In the genomic region with DNA sequence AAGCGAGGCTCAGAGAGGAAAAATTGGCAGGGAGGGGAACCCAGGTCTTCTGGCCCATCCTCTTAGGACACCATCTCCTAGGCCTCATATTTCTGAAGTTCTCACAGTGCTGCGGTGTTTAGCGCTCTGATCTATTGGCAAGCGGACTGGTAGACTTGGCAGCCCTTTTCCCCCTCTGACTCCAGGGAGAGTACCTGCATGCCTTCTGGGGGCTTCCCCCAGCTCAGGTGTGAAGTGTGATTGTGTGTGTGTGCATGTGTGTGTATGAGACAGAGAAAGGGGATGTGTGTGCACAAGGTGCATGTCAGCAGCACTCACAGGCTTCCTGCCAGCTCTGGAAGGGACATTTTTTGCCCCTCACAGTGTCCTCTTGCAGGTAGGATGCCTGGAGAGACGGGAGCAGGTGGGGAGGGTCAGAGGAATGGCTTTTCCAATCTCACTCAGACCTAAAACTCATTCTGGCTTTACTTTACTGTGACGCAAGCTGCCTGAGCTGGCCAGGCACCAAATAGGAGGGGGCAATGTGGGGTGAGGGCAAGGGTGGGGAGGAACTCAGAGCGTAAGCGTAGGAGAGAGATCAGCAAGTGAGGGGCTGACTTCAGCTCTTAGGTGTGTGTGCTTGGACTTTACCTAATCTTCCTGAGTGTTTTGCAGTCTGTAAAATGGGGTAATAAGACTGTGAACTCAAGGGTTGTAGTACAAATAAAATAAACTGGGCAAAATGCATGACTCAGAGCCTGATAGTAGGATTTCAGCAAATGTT, we compare ENCODE assay signal across 9 cellular contexts. TPM values are rescaled to one million over a fixed set of nuclear protein-coding genes. Genes with fewer than 3 reads are reported as not detected.
A peak's percentile ranks its signal among the peaks of the same experiment; 100 is the strongest.
DNase-seq lines count a peak whose midpoint lies in the region; ATAC-seq and TF ChIP-seq lines count a peak whose summit lies in the region.
"Had no signal": no experiment of that assay in that cellular context is flagged by ENCODE, and none has a peak within 500 bp of the region (broad histone marks: within the 10 kb centered on the region; RNA-seq: fewer than 3 reads in every experiment).

No MANE protein-coding gene starts in this region.

- H3K4me3 ChIP-seq in gastroesophageal sphincter = no peak overlapping the region
- H3K4me3 ChIP-seq: psoas muscle had no signal

- no peak for ATAC-seq in naive thymus-derived CD8-positive, alpha-beta T cell
- no peak for ATAC-seq in gastroesophageal sphincter
- ATAC-seq: activated naive CD8-positive, alpha-beta T cell treated with anti-CD3 and anti-CD28 coated beads, Interleukin-2, amount 50 U/mL, for 24 hours had no signal

- no peaks in the 10 kb centered on the region for H3K27me3 ChIP-seq in gastroesophageal sphincter

- TF ChIP-seq CTCF in HFFc6 (IDR thresholded peaks at IDR 0.05) = no peak
- TF ChIP-seq CTCF in MCF 10A (IDR thresholded peaks at IDR 0.05; ENCODE audit: unreplicated experiment) = no peak
- no peak for TF ChIP-seq CTCF in gastroesophageal sphincter (IDR thresholded peaks at IDR 0.05)

- peaks cover 0 to 25% (median 0%) of the 10 kb centered on the region in 3 donors for H3K4me1 ChIP-seq in gastroesophageal sphincter

- H3K27ac Mint-ChIP-seq in HFFc6 = peak overlapping the region; percentile 48
- peak overlapping the region; percentile 79 for H3K27ac Mint-ChIP-seq in MCF 10A (ENCODE audit: low read depth, unreplicated experiment)
- peak overlapping the region; percentile 63 to 91 (median 74) for H3K27ac Mint-ChIP-seq in naive thymus-derived CD8-positive, alpha-beta T cell
- H3K27ac Mint-ChIP-seq: activated naive CD8-positive, alpha-beta T cell treated with anti-CD3 and anti-CD28 coated beads, Interleukin-2, amount 50 U/mL, for 24 hours had no signal

- no TSS peak for BruUV-seq in MCF 10A (replicated peaks; lab: Mats Ljungman, UMichigan)

- 52 to 68% methylated on average over 6 of the region's 8 CpGs for WGBS in gastroesophageal sphincter (ENCODE audit: low coverage in 1 of 2), 2 donors

- no peak for TF ChIP-seq POLR2A in gastroesophageal sphincter (IDR thresholded peaks at IDR 0.05)

- H3K4me3 Mint-ChIP-seq in HFFc6 (no peak overlapping the region), MCF 10A (ENCODE audit: unreplicated experiment) (peak overlapping the region; percentile 33)
- H3K4me3 Mint-ChIP-seq in naive thymus-derived CD8-positive, alpha-beta T cell = no peak overlapping the region
- H3K4me3 Mint-ChIP-seq: activated naive CD8-positive, alpha-beta T cell treated with anti-CD3 and anti-CD28 coated beads, Interleukin-2, amount 50 U/mL, for 24 hours had no signal

- peaks cover 21% of the 10 kb centered on the region for H3K36me3 Mint-ChIP-seq in HFFc6 (ENCODE audit: low read depth)
- H3K36me3 Mint-ChIP-seq in MCF 10A (ENCODE audit: insufficient read depth, unreplicated experiment) = peaks cover 18% of the 10 kb centered on the region
- H3K36me3 Mint-ChIP-seq in naive thymus-derived CD8-positive, alpha-beta T cell = peaks cover 2 to 14% (median 6%) of the 10 kb centered on the region in 3 donors

- no peaks in the 10 kb centered on the region; the same call in 1 of the 2 replicates for H3K27me3 Mint-ChIP-seq in HFFc6 (ENCODE audit: insufficient read depth)
- no peaks in the 10 kb centered on the region for H3K27me3 Mint-ChIP-seq in MCF 10A (ENCODE audit: insufficient read depth, unreplicated experiment)
- H3K27me3 Mint-ChIP-seq in naive thymus-derived CD8-positive, alpha-beta T cell = no peaks in the 10 kb centered on the region
- H3K27me3 Mint-ChIP-seq: activated naive CD8-positive, alpha-beta T cell treated with anti-CD3 and anti-CD28 coated beads, Interleukin-2, amount 50 U/mL, for 24 hours had no signal

- TF ChIP-seq EP300 in gastroesophageal sphincter (IDR thresholded peaks at IDR 0.05) = no peak

- CTCF ChIA-PET in MCF 10A (lab: Yijun Ruan, JAX) = interaction anchor here (0.7 to 1.2 kb wide), 3 partner anchors 12 to 50 kb away, joined by 3 to 6 read pairs (median 4); no protein-coding TSS in a partner anchor

- no peaks in the 10 kb centered on the region for H3K9me3 ChIP-seq in gastroesophageal sphincter
- H3K9me3 ChIP-seq: psoas muscle had no signal

- DNase-seq in HFFc6 (no peak), MCF 10A (ENCODE audit: unreplicated experiment) (peak; percentile 70), NCI-H2029 treated with DMSO at 0.1 percent for 48 hours (lab: John Stamatoyannopoulos, UW) (no peak)
- no peak for DNase-seq in naive thymus-derived CD8-positive, alpha-beta T cell
- DNase-seq in activated CD8-positive, alpha-beta memory T cell treated with anti-CD3 and anti-CD28 coated beads for 24 hours = no peak
- DNase-seq: activated CD4-positive, CD25-positive, alpha-beta regulatory T cell treated with anti-CD3 and anti-CD28 coated beads, Interleukin-2, amount 50 U/mL, for 72 hours; activated naive CD8-positive, alpha-beta T cell treated with anti-CD3 and anti-CD28 coated beads, Interleukin-2, amount 50 U/mL, for 24 hours; psoas muscle had no signal

- H3K27ac ChIP-seq in gastroesophageal sphincter = peak overlapping the region in 1 of 4 donors; percentile 6
- H3K27ac ChIP-seq: psoas muscle had no signal

- peaks cover 0 to 3% of the 10 kb centered on the region in 2 donors for H3K36me3 ChIP-seq in gastroesophageal sphincter

- intact Hi-C loops in MCF 10A (cut with micrococcal nuclease) = no loop called here

- H3K9me3 Mint-ChIP-seq in HFFc6 (peaks cover 9% of the 10 kb centered on the region), MCF 10A (ENCODE audit: unreplicated experiment) (peaks cover 6% of the 10 kb centered on the region)
- H3K9me3 Mint-ChIP-seq in naive thymus-derived CD8-positive, alpha-beta T cell = peaks cover 0 to 2% (median 0%) of the 10 kb centered on the region in 9 donors

- POLR2A ChIA-PET in MCF 10A (lab: Yijun Ruan, JAX) = interaction anchor here (0.9 to 3.4 kb wide), 13 partner anchors 9 to 138 kb away, joined by 3 to 98 read pairs (median 9); a partner anchor contains a TSS
- POLR2A ChIA-PET in naive thymus-derived CD8-positive, alpha-beta T cell (lab: Charles Lee) = no interaction called here

- H3K4me1 Mint-ChIP-seq in HFFc6 (ENCODE audit: low read depth) (peaks cover 64% of the 10 kb centered on the region), MCF 10A (ENCODE audit: insufficient read depth, unreplicated experiment) (peaks cover 64% of the 10 kb centered on the region)
- H3K4me1 Mint-ChIP-seq in naive thymus-derived CD8-positive, alpha-beta T cell = peaks cover 22 to 65% (median 57%) of the 10 kb centered on the region in 4 donors

RNA-seq across cellular contexts. Expression of a gene that starts 4.0 kb away (rescaled TPM):
- under 1 TPM; 0.51 to 0.80 (median 0.65) TPM for total RNA-seq in HFFc6 (2021; fragmentation: NEBNext Ultra II Directional; extraction: Animal tissue kit (Norgen Biotek cat#: 25700))
- total RNA-seq in MCF 10A (2022) (5.0 and 5.5 TPM in 2 replicates), gastroesophageal sphincter (under 1 TPM; 0.47 to 0.85 (median 0.79) TPM)
- total RNA-seq in naive thymus-derived CD8-positive, alpha-beta T cell = 1 to 10 TPM in 1 of 2 experiments, under 1 TPM in 1; 0.88 to 1.3 TPM
- under 1 TPM in 2 of 3 donors, not detected in 1; 0.16 to 0.64 TPM for polyA plus RNA-seq in naive thymus-derived CD8-positive, alpha-beta T cell

RNA-seq across cellular contexts. Expression of a gene that starts 8.2 kb away (rescaled TPM):
- 10 to 100 TPM; 23.9 to 28.7 (median 26.5) TPM for total RNA-seq in HFFc6 (2021; fragmentation: NEBNext Ultra II Directional; extraction: Animal tissue kit (Norgen Biotek cat#: 25700))
- total RNA-seq in MCF 10A (2022) (49.7 and 55.4 TPM in 2 replicates), gastroesophageal sphincter (10 to 100 TPM; 23.4 to 39.3 (median 31.7) TPM)
- 10 to 100 TPM; 38.0 to 40.4 TPM for total RNA-seq in naive thymus-derived CD8-positive, alpha-beta T cell
- 10 to 100 TPM; 38.4 to 48.5 (median 39.8) TPM for polyA plus RNA-seq in naive thymus-derived CD8-positive, alpha-beta T cell

RNA-seq across cellular contexts. Expression of a gene that starts 18.2 kb away (rescaled TPM):
- 10 to 100 TPM; 26.3 to 33.6 (median 29.6) TPM for total RNA-seq in HFFc6 (2021; fragmentation: NEBNext Ultra II Directional; extraction: Animal tissue kit (Norgen Biotek cat#: 25700))
- total RNA-seq in MCF 10A (2022) (25.7 and 30.1 TPM in 2 replicates), gastroesophageal sphincter (10 to 100 TPM; 31.0 to 64.0 (median 52.8) TPM)
- total RNA-seq in naive thymus-derived CD8-positive, alpha-beta T cell = under 1 TPM; 0.39 to 0.66 TPM
- 10 to 100 TPM in 1 of 3 donors, 1 to 10 TPM in 2; 9.5 to 10.0 (median 9.8) TPM for polyA plus RNA-seq in naive thymus-derived CD8-positive, alpha-beta T cell

RNA-seq across cellular contexts. Expression of a gene that starts 18.6 kb away (rescaled TPM):
- total RNA-seq in HFFc6 (2021; fragmentation: NEBNext Ultra II Directional; extraction: Animal tissue kit (Norgen Biotek cat#: 25700)) = not detected
- total RNA-seq in MCF 10A (2022) = not detected in 2 replicates
- total RNA-seq in naive thymus-derived CD8-positive, alpha-beta T cell = under 1 TPM in 1 of 2 experiments, not detected in 1; 0.31 TPM
- polyA plus RNA-seq in naive thymus-derived CD8-positive, alpha-beta T cell = under 1 TPM in 1 of 3 donors, not detected in 2; 0.26 TPM
- 10 to 100 TPM in 1 of 4 donors, 1 to 10 TPM in 1, under 1 TPM in 1, not detected in 1; 0.35 to 12.4 (median 1.6) TPM for total RNA-seq in gastroesophageal sphincter

RNA-seq across cellular contexts. Expression of a gene that starts 35.0 kb away (rescaled TPM):
- total RNA-seq in HFFc6 (2021; fragmentation: NEBNext Ultra II Directional; extraction: Animal tissue kit (Norgen Biotek cat#: 25700)) = 10 to 100 TPM; 11.3 to 22.6 (median 12.4) TPM
- total RNA-seq in MCF 10A (2022) = 13.4 and 19.9 TPM in 2 replicates
- 10 to 100 TPM; 53.4 to 58.3 TPM for total RNA-seq in naive thymus-derived CD8-positive, alpha-beta T cell
- polyA plus RNA-seq in naive thymus-derived CD8-positive, alpha-beta T cell = 10 to 100 TPM; 25.5 to 33.3 (median 29.2) TPM
- 10 to 100 TPM; 54.3 to 80.0 (median 64.6) TPM for total RNA-seq in gastroesophageal sphincter

Comparison
In these comparisons a context has a peak if more than half of its experiments do, and no peak if none do; other contexts are left out.
1. RNA of a gene that starts 18.2 kb away (total RNA-seq): 31.0 to 64.0 TPM in gastroesophageal sphincter, 26.3 to 33.6 TPM in HFFc6 and 25.7 to 30.1 TPM in MCF 10A; 0.39 to 0.66 TPM in naive thymus-derived CD8-positive, alpha-beta T cell; every median in the first group is over 10 times any median in the second.
2. Peak in every context shown above with its lines, with median percentiles within 50 percentile points of each other: H3K27ac Mint-ChIP-seq.